8 cellular contexts compared by ENCODE assay signal in genomic region chr1:168386949-168387586, GRCh38.
DNase-seq lines count a peak whose midpoint lies in the region; ATAC-seq and TF ChIP-seq lines count a peak whose summit lies in the region.

No MANE protein-coding gene starts in this region.

- H3K27me3 Mint-ChIP-seq in effector memory CD8-positive, alpha-beta T cell, result no peaks in the 10 kb centered on the region
- H3K27me3 Mint-ChIP-seq in osteocyte (ENCODE audit: unreplicated experiment), result peaks cover 63% of the 10 kb centered on the region
- H3K27me3 Mint-ChIP-seq in type B pancreatic cell, result peaks cover 9% of the 10 kb centered on the region

- H3K4me3 Mint-ChIP-seq in effector memory CD8-positive, alpha-beta T cell, result peak overlapping the region; percentile 74 to 76
- H3K4me3 Mint-ChIP-seq in osteocyte (ENCODE audit: unreplicated experiment) (no peak overlapping the region), type B pancreatic cell (peak overlapping the region; percentile 86)

- peak overlapping the region; percentile 96 for H3K27ac Mint-ChIP-seq in effector memory CD8-positive, alpha-beta T cell
- no peak overlapping the region for H3K27ac Mint-ChIP-seq in osteocyte (ENCODE audit: unreplicated experiment)
- H3K27ac Mint-ChIP-seq in type B pancreatic cell, result peak overlapping the region; percentile 92

- H3K4me3 ChIP-seq in LNCaP clone FGC (ENCODE audit: low read depth, low read length), result 0 out of 2 replicates have a peak overlapping the region, but pooled peaks have one; percentile 5

- 0 out of 2 replicates have a peak, but pooled peaks have one; percentile 28 for TF ChIP-seq CTCF in LNCaP clone FGC (IDR thresholded peaks at IDR 0.05; ENCODE audit: control insufficient read depth, extremely low read depth, insufficient read depth)
- TF ChIP-seq CTCF in osteocyte (IDR thresholded peaks at IDR 0.05), result no peak
- TF ChIP-seq CTCF in type B pancreatic cell (conservative IDR thresholded peaks at IDR 0.05), result peak; percentile 35

- peak; percentile 45 for DNase-seq in AG20443 (ENCODE audit: low spot score)
- DNase-seq in LNCaP clone FGC (ENCODE audit: low read depth), result no peak
- DNase-seq in activated CD8-positive, alpha-beta memory T cell treated with anti-CD3 and anti-CD28 coated beads for 48 hours (ENCODE audit: low read depth in 2 of 3, low spot score in 2 of 3), result peak; percentile 34 to 51 (median 38)
- peak; percentile 71 to 74 (median 72) for DNase-seq in effector memory CD8-positive, alpha-beta T cell
- peak; percentile 25 for DNase-seq in osteocyte (ENCODE audit: extremely low spot score, unreplicated experiment)
- peak; percentile 77 for DNase-seq in type B pancreatic cell (ENCODE audit: extremely low spot score, unreplicated experiment)
- no peak for DNase-seq in NCI-H146 treated with DMSO at 0.1 percent for 48 hours (lab: John Stamatoyannopoulos, UW; ENCODE audit: unreplicated experiment)

- H3K9me3 Mint-ChIP-seq in effector memory CD8-positive, alpha-beta T cell, result no peaks in the 10 kb centered on the region
- H3K9me3 Mint-ChIP-seq in osteocyte (ENCODE audit: unreplicated experiment) (no peaks in the 10 kb centered on the region), type B pancreatic cell (no peaks in the 10 kb centered on the region)

- peak; percentile 94 for ATAC-seq in effector memory CD8-positive, alpha-beta T cell (replicated peaks)
- no peak for ATAC-seq in GM21723 (IDR thresholded peaks at IDR 0.05; ENCODE audit: unreplicated experiment)

- peaks cover 34 to 36% of the 10 kb centered on the region in 2 donors for H3K4me1 Mint-ChIP-seq in effector memory CD8-positive, alpha-beta T cell (ENCODE audit: low read depth in 2 of 2)
- H3K4me1 Mint-ChIP-seq in osteocyte (ENCODE audit: unreplicated experiment) (no peaks in the 10 kb centered on the region), type B pancreatic cell (ENCODE audit: unreplicated experiment) (peaks cover 5% of the 10 kb centered on the region)

- H3K36me3 Mint-ChIP-seq in effector memory CD8-positive, alpha-beta T cell (ENCODE audit: insufficient read depth), result peaks cover 5% of the 10 kb centered on the region
- no peaks in the 10 kb centered on the region for H3K36me3 Mint-ChIP-seq in osteocyte (ENCODE audit: unreplicated experiment)
- peaks cover 3% of the 10 kb centered on the region for H3K36me3 Mint-ChIP-seq in type B pancreatic cell

Comparison
In these comparisons a context has a peak if more than half of its experiments do, and no peak if none do; other contexts are left out.
1. DNase-seq: peak in AG20443 (single experiment), activated CD8-positive, alpha-beta memory T cell treated with anti-CD3 and anti-CD28 coated beads for 48 hours (3 of 3), effector memory CD8-positive, alpha-beta T cell (3 of 3), osteocyte (single experiment) and type B pancreatic cell (single experiment); none in LNCaP clone FGC (single experiment) and NCI-H146 treated with DMSO at 0.1 percent for 48 hours (single experiment).